Comparison of ENCODE assay signal across 10 cellular contexts in the genomic region with DNA sequence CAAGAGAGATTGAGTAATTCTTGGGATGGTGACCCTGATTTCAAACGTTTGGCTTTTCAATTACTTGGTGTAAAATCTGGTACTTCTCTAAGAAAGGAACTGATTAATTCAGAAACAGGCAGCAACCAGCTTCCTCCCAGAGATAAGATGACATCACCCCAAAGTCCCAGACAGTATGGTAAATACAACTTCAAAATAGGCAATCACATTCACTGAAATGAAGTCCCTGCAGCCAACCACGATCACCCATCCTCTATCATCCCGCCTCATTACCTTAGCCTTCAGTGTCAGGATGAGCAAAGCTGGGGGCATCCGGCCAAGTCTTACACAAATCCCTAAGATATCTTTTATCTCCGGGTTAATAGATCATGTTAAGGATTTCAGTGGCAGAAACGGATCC. TPM values are rescaled to one million over a fixed set of nuclear protein-coding genes. Genes with fewer than 3 reads are reported as not detected.
DNase-seq lines count a peak whose midpoint lies in the region; ATAC-seq and TF ChIP-seq lines count a peak whose summit lies in the region.
"Had no signal": no experiment of that assay in that cellular context is flagged by ENCODE, and none has a peak within 500 bp of the region (broad histone marks: within the 10 kb centered on the region; RNA-seq: fewer than 3 reads in every experiment).

No MANE protein-coding gene starts in this region.

- H3K36me3 Mint-ChIP-seq in activated CD4-positive, alpha-beta T cell treated with anti-CD3 and anti-CD28 coated beads for 36 hours (ENCODE audit: low read depth): peaks cover 1% of the 10 kb centered on the region

- POLR2A ChIA-PET in activated CD4-positive, alpha-beta T cell treated with anti-CD3 and anti-CD28 coated beads for 36 hours (lab: Charles Lee): no interaction called here

- in situ Hi-C loops in KBM-7 (cut with MboI; ENCODE audit: low pct_unique_long_range_greater_than_20kb, low sequenced_read_pairs): no loop called here

- intact Hi-C loops in activated CD4-positive, alpha-beta T cell treated with anti-CD3 and anti-CD28 coated beads for 36 hours (cut with DNase I, micrococcal nuclease): no loop called here

- ATAC-seq in activated CD4-positive, alpha-beta T cell treated with anti-CD3 and anti-CD28 coated beads for 36 hours: peak; percentile 86
- no peak for ATAC-seq in HG02981 (IDR thresholded peaks at IDR 0.05; ENCODE audit: unreplicated experiment)
- no peak for ATAC-seq in HG02798 (IDR thresholded peaks at IDR 0.05; ENCODE audit: poor library complexity, unreplicated experiment)
- ATAC-seq in GM19455 (IDR thresholded peaks at IDR 0.05; ENCODE audit: unreplicated experiment): no peak

- no peak overlapping the region for H3K4me3 Mint-ChIP-seq in activated CD4-positive, alpha-beta T cell treated with anti-CD3 and anti-CD28 coated beads for 36 hours

- H3K4me1 Mint-ChIP-seq in activated CD4-positive, alpha-beta T cell treated with anti-CD3 and anti-CD28 coated beads for 36 hours: peaks cover 20% of the 10 kb centered on the region

- H3K27me3 Mint-ChIP-seq in activated CD4-positive, alpha-beta T cell treated with anti-CD3 and anti-CD28 coated beads for 36 hours: no peaks in the 10 kb centered on the region

- no peak overlapping the region for H3K27ac Mint-ChIP-seq in activated CD4-positive, alpha-beta T cell treated with anti-CD3 and anti-CD28 coated beads for 36 hours

- H3K4me3 ChIP-seq in cardiac fibroblast (replicated peaks in 1 of 2; ENCODE audit: low read depth in 2 of 2, low read length in 2 of 2): no peak overlapping the region

- TF ChIP-seq CTCF in cardiac fibroblast (IDR thresholded peaks at IDR 0.05; ENCODE audit: low read depth, low read length): no peak

- DNase-seq in activated CD4-positive, alpha-beta T cell treated with anti-CD3 and anti-CD28 coated beads for 36 hours: peak; percentile 33
- DNase-seq in activated CD4-positive, alpha-beta T cell treated with anti-CD3 and anti-CD28 coated beads for 48 hours: no peak
- DNase-seq in KBM-7 (peak; percentile 8), cardiac fibroblast (ENCODE audit: low read depth in 2 of 2) (peak; percentile 54 to 69), pulmonary artery endothelial cell (ENCODE audit: low read depth, low spot score) (peak; percentile 20)
- DNase-seq: activated CD4-positive, alpha-beta T cell treated with anti-CD3 and anti-CD28 coated beads, Interleukin-2, amount 50 U/mL, for 1 hour; NCI-H2227 treated with DMSO at 0.1 percent for 48 hours had no signal

- H3K9me3 Mint-ChIP-seq in activated CD4-positive, alpha-beta T cell treated with anti-CD3 and anti-CD28 coated beads for 36 hours (ENCODE audit: low read depth): peaks cover 3% of the 10 kb centered on the region

- CTCF ChIA-PET in activated CD4-positive, alpha-beta T cell treated with anti-CD3 and anti-CD28 coated beads for 36 hours (lab: Charles Lee): interaction anchor here (1.0 to 3.1 kb wide), 6 partner anchors 9 to 325 kb away, joined by 3 to 13 read pairs (median 4); no protein-coding TSS in a partner anchor

RNA-seq across cellular contexts. Expression of a gene that starts 26.4 kb away (rescaled TPM):
- total RNA-seq in activated CD4-positive, alpha-beta T cell treated with anti-CD3 and anti-CD28 coated beads for 36 hours: 10 to 100 TPM; 49.5 to 58.8 TPM
- 4.4 and 5.4 TPM in 2 replicates for total RNA-seq in pulmonary artery endothelial cell
